8 cellular contexts compared by ENCODE assay signal in genomic region chr15:63042879-63043340, GRCh38. TPM values are rescaled to one million over a fixed set of nuclear protein-coding genes. Genes with fewer than 3 reads are reported as not detected.
DNase-seq lines count a peak whose midpoint lies in the region; ATAC-seq and TF ChIP-seq lines count a peak whose summit lies in the region.

No MANE protein-coding gene starts in this region.

- 0 out of 2 replicates have a peak, but pooled peaks cover 3% of the 10 kb centered on the region for H3F3A ChIP-seq in MM.1S (ENCODE audit: insufficient read depth, low read length)

- H3K36me3 ChIP-seq in MM.1S (replicated peaks; ENCODE audit: insufficient read depth, low read length) = no peaks in the 10 kb centered on the region
- peaks cover 34% of the 10 kb centered on the region for H3K36me3 ChIP-seq in endodermal cell (ENCODE audit: control insufficient read depth, insufficient read depth, low read length)

- H3K4me3 ChIP-seq in MM.1S (ENCODE audit: low read length) (peak overlapping the region; percentile 12; the same call in 1 of the 2 replicates), endodermal cell (ENCODE audit: low read length) (peak overlapping the region; percentile 97)

- peak overlapping the region; percentile 83 for H3K4me3 Mint-ChIP-seq in endodermal cell

- H3K4me2 ChIP-seq in MM.1S (ENCODE audit: low read depth, low read length) = peak overlapping the region; percentile 33; the same call in 1 of the 2 replicates

- H3K4me1 Mint-ChIP-seq in endodermal cell = peaks cover 51% of the 10 kb centered on the region

- H3K9me2 ChIP-seq in MM.1S (replicated peaks; ENCODE audit: insufficient read depth, low read length) = no peaks in the 10 kb centered on the region

- no peak overlapping the region for H2AFZ ChIP-seq in MM.1S (ENCODE audit: low read length)

- TF ChIP-seq CTCF in MM.1S (IDR thresholded peaks at IDR 0.05; ENCODE audit: low read length) (no peak), endodermal cell (conservative IDR thresholded peaks at IDR 0.05) (no peak)

- 0 to 1% methylated on average over 11 to 31 of the region's 31 CpGs for WGBS in endodermal cell (ENCODE audit: insufficient coverage in 1 of 2, insufficient read length in 1 of 2), 2 experiments

- peaks cover 13% of the 10 kb centered on the region for H3K36me3 Mint-ChIP-seq in endodermal cell (ENCODE audit: low read depth)

- DNase-seq in AG08396 (ENCODE audit: low spot score) (peak; percentile 48), MM.1S (no peak), endodermal cell (no peak), myocyte (ENCODE audit: low read depth) (peak; percentile 48), A172 (ENCODE audit: low spot score) (no peak), pons (ENCODE audit: low spot score) (no peak)

- H3K9me3 Mint-ChIP-seq in endodermal cell = no peaks in the 10 kb centered on the region

- H3K27ac ChIP-seq in MM.1S (ENCODE audit: low read length) = no peak overlapping the region
- H3K27ac ChIP-seq in endodermal cell (ENCODE audit: low read depth, low read length) = no peak overlapping the region

- no peaks in the 10 kb centered on the region for H3K79me2 ChIP-seq in MM.1S (ENCODE audit: low read length)

- H3K4me1 ChIP-seq in MM.1S (ENCODE audit: low read length) (0 out of 2 replicates have a peak, but pooled peaks cover 4% of the 10 kb centered on the region), endodermal cell (ENCODE audit: control insufficient read depth, insufficient read depth, low read length) (peaks cover 20% of the 10 kb centered on the region)

- H3K27me3 ChIP-seq in MM.1S (replicated peaks; ENCODE audit: insufficient read depth, low read length) = peaks cover 68% of the 10 kb centered on the region
- peaks cover 4% of the 10 kb centered on the region for H3K27me3 ChIP-seq in endodermal cell (ENCODE audit: control insufficient read depth, insufficient read depth, low read length, poor library complexity, severe bottlenecking)

- ATAC-seq in GM18907 (IDR thresholded peaks at IDR 0.05; ENCODE audit: unreplicated experiment) = no peak
- ATAC-seq in HG02840 (IDR thresholded peaks at IDR 0.05; ENCODE audit: low FRiP score, unreplicated experiment) = no peak

- no peaks in the 10 kb centered on the region for H4K20me1 ChIP-seq in MM.1S (ENCODE audit: insufficient read depth, low read length)

- no peak overlapping the region for H3K9ac ChIP-seq in MM.1S (ENCODE audit: low read length)
- H3K9ac ChIP-seq in endodermal cell (ENCODE audit: extremely low read depth, low read length, poor library complexity, severe bottlenecking) = peak overlapping the region; percentile 81

- no peaks in the 10 kb centered on the region for H3K9me3 ChIP-seq in MM.1S (replicated peaks; ENCODE audit: insufficient read depth, low read length)
- H3K9me3 ChIP-seq in endodermal cell (ENCODE audit: control insufficient read depth, low read length) = no peaks in the 10 kb centered on the region

- H3K27ac Mint-ChIP-seq in endodermal cell = peak overlapping the region; percentile 84

- peaks cover 27% of the 10 kb centered on the region for H3K27me3 Mint-ChIP-seq in endodermal cell (ENCODE audit: insufficient read depth)

RNA-seq across cellular contexts. Expression of gene TPM1, which starts 0.4 kb away (rescaled TPM):
- total RNA-seq in endodermal cell (100 to 1,000 TPM; 245 to 363 TPM), myocyte (4,103 and 4,525 TPM in 2 replicates)
- 264 TPM for polyA plus RNA-seq in endodermal cell (2013, experiment 1 of 2)
- 314 TPM for polyA plus RNA-seq in endodermal cell (2013, experiment 2 of 2)
- 3,640 TPM for polyA plus RNA-seq in myocyte (2012)
- total RNA-seq in A172 (2014; rRNA removed; shearing (Covaris generic)) = 666 and 678 TPM in 2 replicates

Comparison
In these comparisons a context has a peak if more than half of its experiments do, and no peak if none do; other contexts are left out.
1. DNase-seq: peak in AG08396 (single experiment) and myocyte (single experiment); none in MM.1S (single experiment), endodermal cell (single experiment), A172 (single experiment) and pons (single experiment).